ENCODE assay signal across 8 cellular contexts in genomic region chr9:137086531-137087408, GRCh38. TPM values are rescaled to one million over a fixed set of nuclear protein-coding genes. Genes with fewer than 3 reads are reported as not detected.
DNase-seq lines count a peak whose midpoint lies in the region; TF ChIP-seq lines count a peak whose summit lies in the region.

TSS of gene MAN1B1 (plus strand) at chr9:137086985. CDS start at chr9:137087000, 15 bp downstream.

- no peaks in the 10 kb centered on the region for H4K20me1 ChIP-seq in H9 (ENCODE audit: control insufficient read depth, insufficient read depth, insufficient read length)

- no peak within 1 kb of the TSS for H4K5ac ChIP-seq in H9 (ENCODE audit: insufficient read length, low read depth, low read length)

- peaks cover 7% of the 10 kb centered on the region for H3K27me3 Mint-ChIP-seq in H9 (ENCODE audit: low read depth)
- H3K27me3 Mint-ChIP-seq in nephron (ENCODE audit: low read depth): peaks cover 19% of the 10 kb centered on the region
- no peaks in the 10 kb centered on the region for H3K27me3 Mint-ChIP-seq in stimulated activated naive CD8-positive, alpha-beta T cell treated with anti-CD3 and anti-CD28 coated beads, Interleukin-15, Interleukin-2, amounts not matched to agents 100 ng/mL and 50 ng/mL, for 24 hours

- no peak within 1 kb of the TSS for H2AFZ ChIP-seq in H9 (ENCODE audit: low read length)

- no peaks in the 10 kb centered on the region for H3K27me3 ChIP-seq in H9 (ENCODE audit: insufficient read depth, low read length)
- no peaks in the 10 kb centered on the region for H3K27me3 ChIP-seq in MG63

- no peaks in the 10 kb centered on the region for H3K79me1 ChIP-seq in H9 (ENCODE audit: insufficient read depth, low read depth, low read length, poor library complexity, severe bottlenecking)

- no peak within 1 kb of the TSS for H2BK120ac ChIP-seq in H9 (ENCODE audit: low read depth, low read length, poor library complexity, severe bottlenecking)

- no peak within 1 kb of the TSS for H3K56ac ChIP-seq in H9 (ENCODE audit: insufficient read length, low read depth, low read length)

- H2BK5ac ChIP-seq in H9 (ENCODE audit: insufficient read length, low read length): no peak within 1 kb of the TSS

- DNase-seq in ELR (ENCODE audit: low read depth): peak; percentile 99
- DNase-seq in H9: peak; percentile 100
- DNase-seq in MG63: peak; percentile 99
- DNase-seq in SHP77 treated with DMSO at 0.1 percent for 48 hours (lab: John Stamatoyannopoulos, UW): peak; percentile 99
- DNase-seq in activated effector memory CD4-positive, alpha-beta T cell treated with anti-CD3 and anti-CD28 coated beads, Interleukin-2, amount 50 U/mL, for 16 hours: peak; percentile 100
- peak; percentile 99 for DNase-seq in fibroblast of the aortic adventitia (ENCODE audit: low read depth)

- H2AK5ac ChIP-seq in H9 (ENCODE audit: insufficient read length, low read length): no peak within 1 kb of the TSS

- no peak within 1 kb of the TSS for H3K27ac ChIP-seq in H9 (ENCODE audit: insufficient read length, low read depth, low read length)

- H3K4ac ChIP-seq in H9 (ENCODE audit: low read depth, low read length): no peak within 1 kb of the TSS

- H3K27ac Mint-ChIP-seq in H9 (peak within 1 kb of the TSS in 2 of 3 experiments; percentile 14 to 77; a peak in 3 of 7 replicates), nephron (peak within 1 kb of the TSS; percentile 74 to 93 (median 89))
- H3K27ac Mint-ChIP-seq in stimulated activated naive CD8-positive, alpha-beta T cell treated with anti-CD3 and anti-CD28 coated beads, Interleukin-15, Interleukin-2, amounts not matched to agents 100 ng/mL and 50 ng/mL, for 24 hours: peak within 1 kb of the TSS; percentile 94

- H3K36me3 Mint-ChIP-seq in H9 (ENCODE audit: insufficient read depth in 1 of 3, low read depth in 3 of 3) (peaks cover 0 to 12% (median 4%) of the 10 kb centered on the region in 3 experiments; a peak in 3 of 7 replicates), nephron (ENCODE audit: low read depth) (peaks cover 13% of the 10 kb centered on the region)
- peaks cover 14% of the 10 kb centered on the region for H3K36me3 Mint-ChIP-seq in stimulated activated naive CD8-positive, alpha-beta T cell treated with anti-CD3 and anti-CD28 coated beads, Interleukin-15, Interleukin-2, amounts not matched to agents 100 ng/mL and 50 ng/mL, for 24 hours (ENCODE audit: low read depth)

- no peak within 1 kb of the TSS for H4K91ac ChIP-seq in H9 (ENCODE audit: insufficient read length, low read depth, low read length)

- no peaks in the 10 kb centered on the region for H3K4me1 ChIP-seq in H9 (ENCODE audit: insufficient read depth, low read length)

- no peaks in the 10 kb centered on the region for H3K9me3 ChIP-seq in H9 (ENCODE audit: control insufficient read depth, low read depth, low read length)
- no peaks in the 10 kb centered on the region for H3K9me3 ChIP-seq in MG63

- H3K4me1 Mint-ChIP-seq in H9: peaks cover 17 to 21% of the 10 kb centered on the region in 2 experiments
- H3K4me1 Mint-ChIP-seq in nephron: peaks cover 26% of the 10 kb centered on the region
- H3K4me1 Mint-ChIP-seq in stimulated activated naive CD8-positive, alpha-beta T cell treated with anti-CD3 and anti-CD28 coated beads, Interleukin-15, Interleukin-2, amounts not matched to agents 100 ng/mL and 50 ng/mL, for 24 hours (ENCODE audit: low read depth): peaks cover 49% of the 10 kb centered on the region

- H3K14ac ChIP-seq in H9 (ENCODE audit: insufficient read depth, low read length): peak within 1 kb of the TSS; percentile 19; the same call in 1 of the 2 replicates

- H3K4me3 Mint-ChIP-seq in H9 (peak within 1 kb of the TSS; percentile 82 to 93), nephron (peak within 1 kb of the TSS; percentile 89 to 94 (median 93))
- peak within 1 kb of the TSS; percentile 90 for H3K4me3 Mint-ChIP-seq in stimulated activated naive CD8-positive, alpha-beta T cell treated with anti-CD3 and anti-CD28 coated beads, Interleukin-15, Interleukin-2, amounts not matched to agents 100 ng/mL and 50 ng/mL, for 24 hours

- no CpG with 5 or more reads among the region's 101 CpGs for WGBS in H9 (ENCODE audit: extremely low coverage, insufficient read length, low lambda C conversion rate)

- H3K9ac ChIP-seq in H9 (ENCODE audit: extremely low read depth, insufficient read length, low read length): peak within 1 kb of the TSS; percentile 29

- H3K9me3 Mint-ChIP-seq in H9: no peaks in the 10 kb centered on the region
- H3K9me3 Mint-ChIP-seq in nephron: no peaks in the 10 kb centered on the region
- H3K9me3 Mint-ChIP-seq in stimulated activated naive CD8-positive, alpha-beta T cell treated with anti-CD3 and anti-CD28 coated beads, Interleukin-15, Interleukin-2, amounts not matched to agents 100 ng/mL and 50 ng/mL, for 24 hours: no peaks in the 10 kb centered on the region

- H3K23ac ChIP-seq in H9 (ENCODE audit: insufficient read length, low read depth, low read length): no peak within 1 kb of the TSS

- no peak within 1 kb of the TSS for H4K8ac ChIP-seq in H9 (replicated peaks; ENCODE audit: insufficient read length, low read depth, low read length)

- peak within 1 kb of the TSS; percentile 62 for H3K4me3 ChIP-seq in MG63
- H3K4me3 ChIP-seq in fibroblast of the aortic adventitia (ENCODE audit: low read depth, low read length): peak within 1 kb of the TSS; percentile 76

- no peaks in the 10 kb centered on the region for H3K79me2 ChIP-seq in H9 (ENCODE audit: insufficient read depth, low read length)

- no peak within 1 kb of the TSS for H2BK20ac ChIP-seq in H9 (ENCODE audit: low read depth, low read length, poor library complexity, severe bottlenecking)

- H3K36me3 ChIP-seq in MG63: peaks cover 21% of the 10 kb centered on the region

- H2BK12ac ChIP-seq in H9 (ENCODE audit: insufficient read length, low read depth, low read length): no peak within 1 kb of the TSS

- H3T11ph ChIP-seq in H9 (ENCODE audit: low read length): no peak within 1 kb of the TSS

- peaks cover 12% of the 10 kb centered on the region for H3K23me2 ChIP-seq in H9 (ENCODE audit: insufficient read length, low read depth, low read length, poor library complexity, severe bottlenecking)

- H3K18ac ChIP-seq in H9 (ENCODE audit: insufficient read length, low read depth, low read length): peak within 1 kb of the TSS; percentile 31

- TF ChIP-seq CTCF in H9 (conservative IDR thresholded peaks at IDR 0.05) (no peak), fibroblast of the aortic adventitia (IDR thresholded peaks at IDR 0.05; ENCODE audit: insufficient read depth, low read length) (no peak), nephron (IDR thresholded peaks at IDR 0.05; ENCODE audit: unreplicated experiment in 3 of 3) (no peak)

- peak within 1 kb of the TSS; percentile 79 for H3K4me2 ChIP-seq in H9 (ENCODE audit: insufficient read depth, insufficient read length, low read length)

- H2BK15ac ChIP-seq in H9 (ENCODE audit: low read depth, low read length): no peak within 1 kb of the TSS; the same call in 1 of the 2 replicates

RNA-seq across cellular contexts. Expression of gene MAN1B1, which starts in this region (rescaled TPM):
- total RNA-seq in H9 (2021): 32.7 and 34.9 TPM in 2 replicates
- total RNA-seq in MG63 (2014; rRNA removed; shearing (Covaris generic); ENCODE audit: low replicate concordance): 77.1 and 83.1 TPM in 2 replicates
- total RNA-seq in fibroblast of the aortic adventitia (ENCODE audit: low replicate concordance): 50.8 and 103 TPM in 2 replicates
